ENCODE assay signal across 8 cellular contexts in genomic region chr16:82010649-82011048, GRCh38. TPM values are rescaled to one million over a fixed set of nuclear protein-coding genes. Genes with fewer than 3 reads are reported as not detected.
DNase-seq lines count a peak whose midpoint lies in the region; ATAC-seq and TF ChIP-seq lines count a peak whose summit lies in the region.

No MANE protein-coding gene starts in this region.

- TF ChIP-seq POLR2A in esophagus squamous epithelium (IDR thresholded peaks at IDR 0.05) (no peak), stomach (IDR thresholded peaks at IDR 0.05) (no peak)

- H3K27me3 Mint-ChIP-seq in activated T-cell treated with anti-CD3 and anti-CD28 coated beads, Interleukin-2, amount 50 U/mL, for 4 hours (ENCODE audit: low read depth): peaks cover 17% of the 10 kb centered on the region

- ATAC-seq in activated T-cell treated with anti-CD3 and anti-CD28 coated beads, Interleukin-2, amount 50 U/mL, for 4 hours: peak; percentile 32 to 56

- intact Hi-C loops in esophagus squamous epithelium (cut with DNase I): no loop called here
- intact Hi-C loops in stomach (cut with DNase I; ENCODE audit: low total_unique reads): no loop called here

- H3K4me3 ChIP-seq in esophagus squamous epithelium (peak overlapping the region; percentile 52 to 66 (median 62)), stomach (peak overlapping the region; percentile 59 to 69 (median 68))

- H3K36me3 ChIP-seq in esophagus squamous epithelium (peaks cover 0 to 12% (median 0%) of the 10 kb centered on the region in 3 donors), stomach (peaks cover 0 to 10% (median 2%) of the 10 kb centered on the region in 4 donors)

- peaks cover 20% of the 10 kb centered on the region for H3K9me3 Mint-ChIP-seq in activated T-cell treated with anti-CD3 and anti-CD28 coated beads, Interleukin-2, amount 50 U/mL, for 4 hours

- H3K4me3 Mint-ChIP-seq in activated T-cell treated with anti-CD3 and anti-CD28 coated beads, Interleukin-2, amount 50 U/mL, for 4 hours: peak overlapping the region; percentile 78

- no peak for DNase-seq in activated T-cell treated with anti-CD3 and anti-CD28 coated beads, Interleukin-2, amount 50 U/mL, for 4 hours
- DNase-seq in activated T-cell treated with anti-CD3 and anti-CD28 coated beads, Interleukin-2, amount 50 U/mL, for 1 hour: no peak
- DNase-seq in esophagus squamous epithelium (lab: John Stamatoyannopoulos, UW): no peak
- DNase-seq in stomach: no peak
- DNase-seq in islet precursor cell: no peak
- no peak for DNase-seq in SIG-M5 (lab: John Stamatoyannopoulos, UW)
- no peak for DNase-seq in SK-N-DZ (ENCODE audit: low spot score)

- WGBS in esophagus squamous epithelium, 2 donors: 47 to 51% methylated on average over 8 of the region's 8 CpGs
- 72 to 81% (median 76%) methylated on average over 8 of the region's 8 CpGs for WGBS in stomach, 5 donors

- peaks cover 0 to 12% (median 10%) of the 10 kb centered on the region in 3 donors for H3K9me3 ChIP-seq in esophagus squamous epithelium
- peaks cover 5 to 22% (median 20%) of the 10 kb centered on the region in 4 donors for H3K9me3 ChIP-seq in stomach

- H3K4me1 ChIP-seq in esophagus squamous epithelium: peaks cover 0 to 34% (median 0%) of the 10 kb centered on the region in 3 donors
- H3K4me1 ChIP-seq in stomach: peaks cover 0 to 15% (median 2%) of the 10 kb centered on the region in 4 donors

- H3K36me3 Mint-ChIP-seq in activated T-cell treated with anti-CD3 and anti-CD28 coated beads, Interleukin-2, amount 50 U/mL, for 4 hours (ENCODE audit: insufficient read depth): peaks cover 6% of the 10 kb centered on the region

- peak overlapping the region; percentile 62; the same call in 1 of the 2 replicates for H3K27ac ChIP-seq in VCaP
- peak overlapping the region; percentile 23 to 88 (median 78) for H3K27ac ChIP-seq in esophagus squamous epithelium
- peak overlapping the region in 4 of 5 donors; percentile 20 to 71 (median 54) for H3K27ac ChIP-seq in stomach

- H3K4me1 Mint-ChIP-seq in activated T-cell treated with anti-CD3 and anti-CD28 coated beads, Interleukin-2, amount 50 U/mL, for 4 hours (ENCODE audit: low read depth): peaks cover 11% of the 10 kb centered on the region

- no peak for TF ChIP-seq CTCF in VCaP (conservative IDR thresholded peaks at IDR 0.05)
- no peak for TF ChIP-seq CTCF in esophagus squamous epithelium (IDR thresholded peaks at IDR 0.05)
- no peak for TF ChIP-seq CTCF in stomach (IDR thresholded peaks at IDR 0.05)

- no peak for TF ChIP-seq EP300 in stomach (IDR thresholded peaks at IDR 0.05)

- H3K27me3 ChIP-seq in esophagus squamous epithelium: peaks cover 0 to 7% (median 0%) of the 10 kb centered on the region in 4 donors
- peaks cover 0 to 9% (median 0%) of the 10 kb centered on the region in 3 donors for H3K27me3 ChIP-seq in stomach

RNA-seq across cellular contexts. Expression of gene SDR42E1, which starts 0.6 kb away (rescaled TPM):
- 1 to 10 TPM; 2.0 to 5.7 (median 5.5) TPM for total RNA-seq in activated T-cell treated with anti-CD3 and anti-CD28 coated beads, Interleukin-2, amount 50 U/mL, for 4 hours
- total RNA-seq in esophagus squamous epithelium (10 to 100 TPM in 2 of 4 donors, 1 to 10 TPM in 2; 7.1 to 15.3 (median 12.3) TPM), stomach (1 to 10 TPM in 3 of 5 donors, under 1 TPM in 1, not detected in 1; 0.58 to 7.9 (median 5.6) TPM)
- 1 to 10 TPM; 1.8 to 2.3 (median 1.8) TPM for polyA plus RNA-seq in stomach
- polyA plus RNA-seq in SK-N-DZ (2014; cell fraction: cytosol; rRNA removed): not detected in 2 replicates
- polyA plus RNA-seq in SK-N-DZ (2014; cell fraction: nucleus; rRNA removed): not detected in 2 replicates

RNA-seq across cellular contexts. Expression of gene HSD17B2, which starts 24.4 kb away (rescaled TPM):
- total RNA-seq in activated T-cell treated with anti-CD3 and anti-CD28 coated beads, Interleukin-2, amount 50 U/mL, for 4 hours: not detected
- total RNA-seq in esophagus squamous epithelium: 1 to 10 TPM in 3 of 4 donors, under 1 TPM in 1; 0.72 to 5.1 (median 2.5) TPM
- 10 to 100 TPM in 3 of 5 donors, 1 to 10 TPM in 1, not detected in 1; 8.2 to 23.2 (median 17.4) TPM for total RNA-seq in stomach
- 10 to 100 TPM in 2 of 3 donors, 1 to 10 TPM in 1; 6.6 to 25.7 (median 11.3) TPM for polyA plus RNA-seq in stomach
- polyA plus RNA-seq in SK-N-DZ (2014; cell fraction: cytosol; rRNA removed): not detected in 2 replicates
- polyA plus RNA-seq in SK-N-DZ (2014; cell fraction: nucleus; rRNA removed): not detected in 2 replicates
